ENCODE assay signal across 16 cellular contexts in the genomic region with DNA sequence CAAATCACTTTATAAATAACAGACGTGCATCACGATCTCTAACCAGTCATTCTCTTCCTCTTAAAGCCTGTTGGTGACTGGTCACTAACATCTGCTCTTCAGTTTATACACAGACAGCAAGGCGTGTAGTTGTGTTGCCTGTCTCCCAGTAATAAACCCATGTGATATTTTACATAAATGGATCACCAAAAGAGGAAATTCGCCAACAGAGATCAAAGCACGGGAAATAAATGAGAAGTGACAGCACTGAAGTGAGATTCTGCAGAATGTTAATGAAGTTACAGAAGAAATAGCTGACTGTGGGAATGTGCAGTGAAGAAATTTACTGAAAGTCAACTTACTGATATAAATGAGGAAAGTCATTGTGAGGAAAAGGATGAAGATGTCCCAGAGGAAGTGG. TPM values are rescaled to one million over a fixed set of nuclear protein-coding genes. Genes with fewer than 3 reads are reported as not detected.
DNase-seq lines count a peak whose midpoint lies in the region; ATAC-seq, FAIRE-seq and TF ChIP-seq lines count a peak whose summit lies in the region.
"Had no signal": no experiment of that assay in that cellular context is flagged by ENCODE, and none has a peak within 500 bp of the region (broad histone marks: within the 10 kb centered on the region; RNA-seq: fewer than 3 reads in every experiment).

No MANE protein-coding gene starts in this region.

- POLR2A ChIA-PET in CD4-positive, alpha-beta T cell (lab: Charles Lee) = interaction anchor here (1.0 to 2.3 kb wide), 3 partner anchors 24 to 47 kb away, joined by 5 to 13 read pairs (median 9); a partner anchor contains a TSS

- no peak for TF ChIP-seq CTCF in CD4-positive, alpha-beta T cell (IDR thresholded peaks at IDR 0.05)
- no peak for TF ChIP-seq CTCF in OCI-LY3 (IDR thresholded peaks at IDR 0.05; ENCODE audit: low read depth, low read length)

- H3K4me2 ChIP-seq in OCI-LY3 (ENCODE audit: low read length) = peak overlapping the region; percentile 59

- no peaks in the 10 kb centered on the region for H3K9me3 ChIP-seq in CD4-positive, alpha-beta T cell (ENCODE audit: control insufficient read depth, low read length)
- H3K9me3 ChIP-seq in OCI-LY3 (ENCODE audit: insufficient read depth, low read length) (no peaks in the 10 kb centered on the region), small intestine (ENCODE audit: control insufficient read depth, low read depth) (no peaks in the 10 kb centered on the region)
- H3K9me3 ChIP-seq: Peyer's patch had no signal

- no peaks in the 10 kb centered on the region for H3K27me3 ChIP-seq in CD4-positive, alpha-beta T cell (ENCODE audit: control insufficient read depth, insufficient read depth, low read length)
- H3K27me3 ChIP-seq in OCI-LY3 (ENCODE audit: low read depth, low read length) (no peaks in the 10 kb centered on the region), small intestine (ENCODE audit: control insufficient read depth in 2 of 2, insufficient read depth in 2 of 2, low read length in 2 of 2) (no peaks in the 10 kb centered on the region)
- H3K27me3 ChIP-seq: Peyer's patch had no signal

- peak overlapping the region; percentile 19 for H3K27ac Mint-ChIP-seq in CD4-positive, alpha-beta T cell

- H4K20me1 ChIP-seq in OCI-LY3 (ENCODE audit: insufficient read depth, low read length) = 0 out of 2 replicates have a peak, but pooled peaks cover 3% of the 10 kb centered on the region

- peaks cover 33% of the 10 kb centered on the region for H3K4me1 Mint-ChIP-seq in CD4-positive, alpha-beta T cell (ENCODE audit: low read depth)

- H3K27ac ChIP-seq in CD4-positive, alpha-beta T cell (ENCODE audit: low read depth, low read length) = no peak overlapping the region
- peak overlapping the region; percentile 90 for H3K27ac ChIP-seq in OCI-LY3 (ENCODE audit: low read length)
- no peak overlapping the region for H3K27ac ChIP-seq in small intestine (ENCODE audit: low read depth in 1 of 2, low read length in 1 of 2)
- H3K27ac ChIP-seq: VCaP had no signal

- intact Hi-C loops in CD4-positive, alpha-beta T cell (cut with DNase I, micrococcal nuclease) = no loop called here
- intact Hi-C loops in left colon (cut with DNase I, micrococcal nuclease) = no loop called here

- H3K36me3 Mint-ChIP-seq in CD4-positive, alpha-beta T cell (ENCODE audit: low read depth) = peaks cover 4% of the 10 kb centered on the region

- H3K4me1 ChIP-seq in OCI-LY3 (ENCODE audit: low read length) (peaks cover 60% of the 10 kb centered on the region), small intestine (ENCODE audit: control insufficient read depth in 2 of 2, insufficient read depth in 1 of 2, low read depth in 1 of 2, low read length in 1 of 2) (peaks cover 1 to 7% of the 10 kb centered on the region in 2 donors)

- H3K27me3 Mint-ChIP-seq in CD4-positive, alpha-beta T cell = no peaks in the 10 kb centered on the region

- H3K36me3 ChIP-seq in OCI-LY3 (replicated peaks; ENCODE audit: low read depth, low read length) (no peaks in the 10 kb centered on the region), small intestine (ENCODE audit: control insufficient read depth in 2 of 2, insufficient read depth in 2 of 2, low read length in 2 of 2) (no peaks in the 10 kb centered on the region)
- H3K36me3 ChIP-seq: Peyer's patch had no signal

- WGBS in small intestine, 3 donors = 70 to 92% (median 82%) methylated on average over 5 of the region's 5 CpGs

- H3K79me2 ChIP-seq in OCI-LY3 (ENCODE audit: low read length) = peaks cover 29% of the 10 kb centered on the region

- peak overlapping the region; percentile 21 for H3K4me3 Mint-ChIP-seq in CD4-positive, alpha-beta T cell

- H3K9ac ChIP-seq in OCI-LY3 (ENCODE audit: low read length) = peak overlapping the region; percentile 53

- DNase-seq in CD4-positive, alpha-beta T cell = no peak
- DNase-seq in GM19239 (ENCODE audit: insufficient read length, low spot score) (no peak), left colon (no peak), NCI-H146 treated with DMSO at 0.1 percent for 48 hours (lab: John Stamatoyannopoulos, UW; ENCODE audit: unreplicated experiment) (no peak), small intestine (no peak)
- no peak for DNase-seq in NK-92 treated with Interleukin-12 subunit alpha and Interleukin-12 subunit beta, amount 100 ng/mL, for 24 hours (lab: John Stamatoyannopoulos, UW)
- DNase-seq in activated CD8-positive, alpha-beta memory T cell treated with anti-CD3 and anti-CD28 coated beads, Interleukin-2, amount 50 U/mL, for 4 hours = no peak
- DNase-seq: activated effector memory CD4-positive, alpha-beta T cell treated with anti-CD3 and anti-CD28 coated beads, Interleukin-2, amount 50 U/mL, for 16 hours; kidney; NCI-H2029; nucleus accumbens; Peyer's patch; stimulated activated naive CD4-positive, alpha-beta T cell treated with Interleukin-2 at 50 U/mL for 16 hours had no signal

- H2AFZ ChIP-seq in OCI-LY3 (ENCODE audit: low read depth, low read length) = no peak overlapping the region

- H3K4me3 ChIP-seq in OCI-LY3 (ENCODE audit: low read length) (peak overlapping the region; percentile 49), small intestine (ENCODE audit: low read depth in 1 of 2, low read length in 2 of 2) (no peak overlapping the region)
- H3K4me3 ChIP-seq: Peyer's patch had no signal

- no peaks in the 10 kb centered on the region for H3K9me3 Mint-ChIP-seq in CD4-positive, alpha-beta T cell

- CTCF ChIA-PET in CD4-positive, alpha-beta T cell (lab: Charles Lee) = interaction anchor here (1.0 to 2.0 kb wide), 4 partner anchors 18 to 47 kb away, joined by 3 to 5 read pairs (median 4); a partner anchor contains a TSS

- FAIRE-seq in GM19239 (lab: Jason Lieb, UNC) (peak; percentile 87), small intestine (lab: Jason Lieb, UNC) (no peak)
- FAIRE-seq: colon, kidney had no signal

- ATAC-seq in CD4-positive, alpha-beta T cell (ENCODE audit: poor library complexity) = peak; percentile 59
- ATAC-seq in left colon = peak; percentile 39

RNA-seq across cellular contexts. Expression of a gene that starts 47.0 kb away (rescaled TPM):
- 10 to 100 TPM; 50.3 to 51.2 TPM for total RNA-seq in CD4-positive, alpha-beta T cell
- total RNA-seq in left colon = 10 to 100 TPM; 86.2 to 95.2 TPM
- 10 to 100 TPM in 1 of 3 donors, 1 to 10 TPM in 2; 5.4 to 11.4 (median 9.4) TPM for polyA plus RNA-seq in small intestine
